ENCODE assay signal across 14 cellular contexts in genomic region chr2:155690785-155691184, GRCh38.
DNase-seq lines count a peak whose midpoint lies in the region; ATAC-seq lines count a peak whose summit lies in the region.
"Had no signal": no experiment of that assay in that cellular context is flagged by ENCODE, and none has a peak within 500 bp of the region (broad histone marks: within the 10 kb centered on the region; RNA-seq: fewer than 3 reads in every experiment).

No MANE protein-coding gene starts in this region.

- no peaks in the 10 kb centered on the region for H3K36me3 ChIP-seq in naive thymus-derived CD4-positive, alpha-beta T cell (ENCODE audit: control insufficient read depth in 2 of 3, insufficient read depth in 3 of 3, low read length in 3 of 3)

- H3K4me3 ChIP-seq in naive thymus-derived CD4-positive, alpha-beta T cell (ENCODE audit: low read length), result no peak overlapping the region

- no peak overlapping the region for H3K4me3 Mint-ChIP-seq in naive thymus-derived CD4-positive, alpha-beta T cell
- H3K4me3 Mint-ChIP-seq in naive thymus-derived CD8-positive, alpha-beta T cell, result no peak overlapping the region
- H3K4me3 Mint-ChIP-seq: activated T-helper 1 cell treated with anti-CD3 and anti-CD28 coated beads, Interleukin-12 subunit alpha, Interleukin-12 subunit beta, Interleukin-2, Interleukin-4 antibody, amounts not matched to agents 30 ng/mL and 10 ng/mL and 1 ng/mL, durations not matched to agents 14 hours and 24 hours and 36 hours had no signal

- POLR2A ChIA-PET in naive thymus-derived CD4-positive, alpha-beta T cell (lab: Charles Lee), result no interaction called here
- POLR2A ChIA-PET in naive thymus-derived CD8-positive, alpha-beta T cell (lab: Charles Lee), result no interaction called here

- DNase-seq in naive thymus-derived CD4-positive, alpha-beta T cell, result no peak
- DNase-seq in NCI-H2081 (lab: John Stamatoyannopoulos, UW) (no peak), cerebellum (ENCODE audit: low spot score) (no peak)
- no peak for DNase-seq in naive thymus-derived CD8-positive, alpha-beta T cell
- DNase-seq: DMS53, NCI-H524, T-helper 9 cell had no signal

- intact Hi-C loops in naive thymus-derived CD4-positive, alpha-beta T cell (cut with micrococcal nuclease), result no loop called here

- ATAC-seq in GM19035 (IDR thresholded peaks at IDR 0.05; ENCODE audit: unreplicated experiment) (peak; percentile 87), HG02759 (IDR thresholded peaks at IDR 0.05; ENCODE audit: unreplicated experiment) (peak; percentile 79), HG03521 (IDR thresholded peaks at IDR 0.05; ENCODE audit: unreplicated experiment) (peak; percentile 50), esophagus mucosa (no peak)
- peak; percentile 41 for ATAC-seq in naive thymus-derived CD4-positive, alpha-beta T cell
- ATAC-seq in naive thymus-derived CD8-positive, alpha-beta T cell, result no peak
- ATAC-seq: left lobe of liver had no signal

- H3K27me3 Mint-ChIP-seq in naive thymus-derived CD4-positive, alpha-beta T cell, result no peaks in the 10 kb centered on the region
- H3K27me3 Mint-ChIP-seq in naive thymus-derived CD8-positive, alpha-beta T cell, result no peaks in the 10 kb centered on the region

- peaks cover 0 to 2% (median 0%) of the 10 kb centered on the region in 11 donors for H3K9me3 Mint-ChIP-seq in naive thymus-derived CD4-positive, alpha-beta T cell
- no peaks in the 10 kb centered on the region for H3K9me3 Mint-ChIP-seq in naive thymus-derived CD8-positive, alpha-beta T cell
- H3K9me3 Mint-ChIP-seq: activated T-helper 1 cell treated with anti-CD3 and anti-CD28 coated beads, Interleukin-12 subunit alpha, Interleukin-12 subunit beta, Interleukin-2, Interleukin-4 antibody, amounts not matched to agents 30 ng/mL and 10 ng/mL and 1 ng/mL, durations not matched to agents 14 hours and 24 hours and 36 hours had no signal

- no peaks in the 10 kb centered on the region for H3K27me3 ChIP-seq in naive thymus-derived CD4-positive, alpha-beta T cell (ENCODE audit: control insufficient read depth in 2 of 2, insufficient read depth in 2 of 2, low read length in 2 of 2)

- H3K4me1 Mint-ChIP-seq in naive thymus-derived CD4-positive, alpha-beta T cell, result no peaks in the 10 kb centered on the region
- no peaks in the 10 kb centered on the region for H3K4me1 Mint-ChIP-seq in naive thymus-derived CD8-positive, alpha-beta T cell

- no peak overlapping the region for H3K27ac Mint-ChIP-seq in naive thymus-derived CD4-positive, alpha-beta T cell
- H3K27ac Mint-ChIP-seq in naive thymus-derived CD8-positive, alpha-beta T cell, result peak overlapping the region in 1 of 10 donors; percentile 69
- H3K27ac Mint-ChIP-seq: activated T-helper 1 cell treated with anti-CD3 and anti-CD28 coated beads, Interleukin-12 subunit alpha, Interleukin-12 subunit beta, Interleukin-2, Interleukin-4 antibody, amounts not matched to agents 30 ng/mL and 10 ng/mL and 1 ng/mL, durations not matched to agents 14 hours and 24 hours and 36 hours had no signal

- no peak overlapping the region for H3K27ac ChIP-seq in naive thymus-derived CD4-positive, alpha-beta T cell (ENCODE audit: low read depth, low read length)
- H3K27ac ChIP-seq: KMS-11 had no signal

- CTCF ChIA-PET in naive thymus-derived CD4-positive, alpha-beta T cell (lab: Charles Lee), result no interaction called here

- H3K9me3 ChIP-seq in naive thymus-derived CD4-positive, alpha-beta T cell (ENCODE audit: control insufficient read depth in 2 of 3, low read length in 3 of 3), result no peaks in the 10 kb centered on the region

- H3K36me3 Mint-ChIP-seq in naive thymus-derived CD4-positive, alpha-beta T cell, result no peaks in the 10 kb centered on the region
- no peaks in the 10 kb centered on the region for H3K36me3 Mint-ChIP-seq in naive thymus-derived CD8-positive, alpha-beta T cell

- H3K4me1 ChIP-seq in naive thymus-derived CD4-positive, alpha-beta T cell (ENCODE audit: control insufficient read depth in 2 of 2, insufficient read depth in 2 of 2, low read length in 2 of 2), result no peaks in the 10 kb centered on the region

Comparison
In these comparisons a context has a peak if more than half of its experiments do, and no peak if none do; other contexts are left out.
1. ATAC-seq: peak in GM19035 (single experiment), HG02759 (single experiment), HG03521 (single experiment) and naive thymus-derived CD4-positive, alpha-beta T cell (single experiment); none in esophagus mucosa (single experiment) and naive thymus-derived CD8-positive, alpha-beta T cell (0 of 2).